Comparison of ENCODE assay signal across 25 cellular contexts in genomic region chr12:49891476-49891875, GRCh38. TPM values are rescaled to one million over a fixed set of nuclear protein-coding genes. Genes with fewer than 3 reads are reported as not detected.
"Had no signal": no experiment of that assay in that cellular context is flagged by ENCODE, and none has a peak within 500 bp of the region (broad histone marks: within the 10 kb centered on the region; RNA-seq: fewer than 3 reads in every experiment).

No MANE protein-coding gene starts in this region.

- H3K9me3 ChIP-seq: heart right ventricle, uterus had no signal

- H3K4me3 ChIP-seq: dorsolateral prefrontal cortex, heart right ventricle, skin epidermis, uterus had no signal

- H3K27ac Mint-ChIP-seq: stimulated activated naive B cell treated with anti-CD40 and anti-IgM and Interleukin-4, amounts not matched to agents 10 μg/mL and 1 μg/mL and 100 μg/mL, for 72 hours; type B pancreatic cell had no signal

- H3K36me3 Mint-ChIP-seq: naive thymus-derived CD8-positive, alpha-beta T cell; stimulated activated naive B cell treated with anti-CD40 and anti-IgM and Interleukin-4, amounts not matched to agents 10 μg/mL and 1 μg/mL and 100 μg/mL, for 72 hours; type B pancreatic cell had no signal

- H3K27ac ChIP-seq: heart right ventricle, skin epidermis, uterus had no signal

- DNase-seq: cortex of kidney; dorsolateral prefrontal cortex; effector CD8-positive, alpha-beta T cell; heart right ventricle; islet precursor cell; mammary epithelial cell; stimulated activated CD4-positive, alpha-beta T cell treated with anti-CD3 and anti-CD28 coated beads, Interleukin-2, amount 100 ng/mL, for 24 hours; stimulated activated CD4-positive, alpha-beta T cell treated with anti-CD3 and anti-CD28 coated beads, Interleukin-4, amount 100 ng/mL, for 4 hours; stimulated activated naive B cell treated with anti-CD40 and anti-IgM and Interleukin-4, amounts not matched to agents 10 μg/mL and 1 μg/mL and 100 μg/mL, for 72 hours; stimulated activated naive CD8-positive, alpha-beta T cell treated with anti-CD3 and anti-CD28 coated beads, Interleukin-15, amount 100 ng/mL, for 72 hours; uterus had no signal

- ATAC-seq: esophagus mucosa; heart right ventricle; naive thymus-derived CD8-positive, alpha-beta T cell; sciatic nerve; stimulated activated naive B cell treated with anti-CD40 and anti-IgM and Interleukin-4, amounts not matched to agents 10 μg/mL and 1 μg/mL and 100 μg/mL, for 72 hours; stimulated activated naive CD8-positive, alpha-beta T cell treated with anti-CD3 and anti-CD28 coated beads, Interleukin-15, amount 100 ng/mL, for 72 hours had no signal

- H3K9me3 Mint-ChIP-seq: naive thymus-derived CD8-positive, alpha-beta T cell; neural crest cell; stimulated activated naive B cell treated with anti-CD40 and anti-IgM and Interleukin-4, amounts not matched to agents 10 μg/mL and 1 μg/mL and 100 μg/mL, for 72 hours; stimulated activated naive CD8-positive, alpha-beta T cell treated with anti-CD3 and anti-CD28 coated beads, Interleukin-15, amount 100 ng/mL, for 72 hours; type B pancreatic cell had no signal

- H3K4me3 Mint-ChIP-seq: naive thymus-derived CD8-positive, alpha-beta T cell; neural crest cell; stimulated activated naive B cell treated with anti-CD40 and anti-IgM and Interleukin-4, amounts not matched to agents 10 μg/mL and 1 μg/mL and 100 μg/mL, for 72 hours; stimulated activated naive CD8-positive, alpha-beta T cell treated with anti-CD3 and anti-CD28 coated beads, Interleukin-15, amount 100 ng/mL, for 72 hours; type B pancreatic cell had no signal

- H3K27me3 ChIP-seq: dorsolateral prefrontal cortex, uterus had no signal

- H3K4me1 ChIP-seq: heart right ventricle, uterus had no signal

- H3K36me3 ChIP-seq: heart right ventricle, uterus had no signal

RNA-seq across cellular contexts. Expression of gene FAIM2, which starts 12.2 kb away (rescaled TPM):
- total RNA-seq: glomerular endothelial cell; mammary epithelial cell; mononuclear cell; naive thymus-derived CD8-positive, alpha-beta T cell; pulmonary artery endothelial cell had no signal
- polyA plus RNA-seq: mammary epithelial cell had no signal

RNA-seq across cellular contexts. Expression of gene AQP2, which starts 59.1 kb away (rescaled TPM):
- total RNA-seq: cerebellum; dorsolateral prefrontal cortex; esophagus mucosa; fibroblast of lung; frontal cortex; glomerular endothelial cell; heart right ventricle; mammary epithelial cell; mesenteric fat pad; mononuclear cell; naive thymus-derived CD8-positive, alpha-beta T cell; neural crest cell; osteocyte; pulmonary artery endothelial cell; sciatic nerve; uterus had no signal
- polyA plus RNA-seq: fibroblast of lung; mammary epithelial cell; naive thymus-derived CD8-positive, alpha-beta T cell had no signal
